ENCODE assay signal across 19 cellular contexts in the genomic region with DNA sequence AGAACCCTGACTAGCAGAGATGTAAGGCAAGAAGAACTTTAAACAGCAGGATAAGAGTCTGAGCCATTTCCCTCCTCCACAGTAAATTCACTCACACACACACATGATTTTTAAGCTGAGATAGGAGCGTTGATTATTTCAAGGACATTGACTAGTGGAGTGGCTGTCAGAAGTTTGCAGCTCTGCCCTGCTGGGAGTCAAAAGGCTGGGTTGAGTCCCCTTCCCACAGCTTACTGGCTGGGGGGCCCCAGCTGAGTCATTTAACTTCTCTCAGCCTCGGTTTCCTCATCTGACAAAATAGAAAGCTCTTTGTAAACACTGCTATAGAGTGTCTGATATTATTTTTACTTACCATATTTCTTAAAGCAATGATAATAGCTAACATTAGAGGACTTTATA. TPM values are rescaled to one million over a fixed set of nuclear protein-coding genes. Genes with fewer than 3 reads are reported as not detected.
A peak's percentile ranks its signal among the peaks of the same experiment; 100 is the strongest.
DNase-seq lines count a peak whose midpoint lies in the region; ATAC-seq, FAIRE-seq and TF ChIP-seq lines count a peak whose summit lies in the region.
"Had no signal": no experiment of that assay in that cellular context is flagged by ENCODE, and none has a peak within 500 bp of the region (broad histone marks: within the 10 kb centered on the region; RNA-seq: fewer than 3 reads in every experiment).

No MANE protein-coding gene starts in this region.

- no peak for FAIRE-seq in D721Med (lab: Jason Lieb, UNC)
- FAIRE-seq: RCC 7860 had no signal

- CTCF ChIA-PET in activated CD4-positive, alpha-beta memory T cell treated with anti-CD3 and anti-CD28 coated beads, Interleukin-2, amount 10 ng/mL, durations not matched to agents 7 days and 5 days (lab: Charles Lee): interaction anchor here (0.6 to 3.1 kb wide), 8 partner anchors 17 to 226 kb away, joined by 3 to 19 read pairs (median 9); no protein-coding TSS in a partner anchor

- no peaks in the 10 kb centered on the region for H3K9me3 Mint-ChIP-seq in activated naive CD4-positive, alpha-beta T cell treated with anti-CD3 and anti-CD28 coated beads, Interleukin-2, amount 50 U/mL, for 24 hours
- H3K9me3 Mint-ChIP-seq in activated CD4-positive, alpha-beta memory T cell treated with anti-CD3 and anti-CD28 coated beads, Interleukin-2, amount 10 ng/mL, durations not matched to agents 7 days and 5 days: no peaks in the 10 kb centered on the region
- no peaks in the 10 kb centered on the region for H3K9me3 Mint-ChIP-seq in effector memory CD8-positive, alpha-beta T cell

- POLR2A ChIA-PET in activated CD4-positive, alpha-beta memory T cell treated with anti-CD3 and anti-CD28 coated beads, Interleukin-2, amount 10 ng/mL, durations not matched to agents 7 days and 5 days (lab: Charles Lee): interaction anchor here (0.8 to 10.7 kb wide), 15 partner anchors 8 to 468 kb away, joined by 3 to 122 read pairs (median 8); a partner anchor contains a TSS

- peaks cover 91% of the 10 kb centered on the region for H3K4me1 Mint-ChIP-seq in activated naive CD4-positive, alpha-beta T cell treated with anti-CD3 and anti-CD28 coated beads, Interleukin-2, amount 50 U/mL, for 24 hours
- peaks cover 65% of the 10 kb centered on the region for H3K4me1 Mint-ChIP-seq in activated CD4-positive, alpha-beta memory T cell treated with anti-CD3 and anti-CD28 coated beads, Interleukin-2, amount 10 ng/mL, durations not matched to agents 7 days and 5 days
- peaks cover 44 to 45% of the 10 kb centered on the region in 2 donors for H3K4me1 Mint-ChIP-seq in effector memory CD8-positive, alpha-beta T cell (ENCODE audit: low read depth in 2 of 2)

- no peaks in the 10 kb centered on the region for H3K27me3 Mint-ChIP-seq in activated naive CD4-positive, alpha-beta T cell treated with anti-CD3 and anti-CD28 coated beads, Interleukin-2, amount 50 U/mL, for 24 hours
- peaks cover 6% of the 10 kb centered on the region for H3K27me3 Mint-ChIP-seq in activated CD4-positive, alpha-beta memory T cell treated with anti-CD3 and anti-CD28 coated beads, Interleukin-2, amount 10 ng/mL, durations not matched to agents 7 days and 5 days
- no peaks in the 10 kb centered on the region for H3K27me3 Mint-ChIP-seq in effector memory CD8-positive, alpha-beta T cell

- TF ChIP-seq CTCF in D721Med (IDR thresholded peaks at IDR 0.05; ENCODE audit: insufficient read depth, missing control alignments): no peak

- no peak for ATAC-seq in effector memory CD8-positive, alpha-beta T cell (replicated peaks)
- ATAC-seq in GM18909 (IDR thresholded peaks at IDR 0.05; ENCODE audit: poor library complexity, unreplicated experiment): no peak
- ATAC-seq in HG02798 (IDR thresholded peaks at IDR 0.05; ENCODE audit: poor library complexity, unreplicated experiment): no peak

- no peak for DNase-seq in activated naive CD4-positive, alpha-beta T cell treated with anti-CD3 and anti-CD28 coated beads, Interleukin-2, amount 50 U/mL, for 16 hours
- DNase-seq in activated CD4-positive, alpha-beta memory T cell treated with anti-CD3 and anti-CD28 coated beads, Interleukin-2, amount 10 ng/mL, durations not matched to agents 7 days and 5 days: no peak
- no peak for DNase-seq in effector memory CD8-positive, alpha-beta T cell
- DNase-seq in D721Med (ENCODE audit: insufficient read length, low spot score): no peak
- no peak for DNase-seq in activated CD4-positive, CD25-positive, alpha-beta regulatory T cell (lab: John Stamatoyannopoulos, UW)
- DNase-seq: activated CD4-positive, alpha-beta T cell treated with anti-CD3 and anti-CD28 coated beads, Interleukin-2, amount 50 U/mL, for 4 hours; activated effector memory CD4-positive, alpha-beta T cell treated with Interleukin-2 at 50 U/mL for 16 hours; IMR-90; midbrain; MV-4-11; NCI-H187 treated with DMSO at 0.1 percent for 48 hours; retina; SK-N-SH; stimulated activated CD4-positive, alpha-beta T cell treated with anti-CD3 and anti-CD28 coated beads, Interleukin-12 subunit alpha, Interleukin-12 subunit beta, amount 100 ng/mL, for 4 hours; stimulated activated CD8-positive, alpha-beta memory T cell treated with anti-CD3 and anti-CD28 coated beads, Interleukin-4, amount 100 ng/mL, for 48 hours had no signal

- H3K4me3 Mint-ChIP-seq in activated naive CD4-positive, alpha-beta T cell treated with anti-CD3 and anti-CD28 coated beads, Interleukin-2, amount 50 U/mL, for 24 hours: peak overlapping the region; percentile 66
- no peak overlapping the region for H3K4me3 Mint-ChIP-seq in activated CD4-positive, alpha-beta memory T cell treated with anti-CD3 and anti-CD28 coated beads, Interleukin-2, amount 10 ng/mL, durations not matched to agents 7 days and 5 days
- peak overlapping the region; percentile 19 to 71 for H3K4me3 Mint-ChIP-seq in effector memory CD8-positive, alpha-beta T cell

- peaks cover 5% of the 10 kb centered on the region for H3K36me3 Mint-ChIP-seq in activated naive CD4-positive, alpha-beta T cell treated with anti-CD3 and anti-CD28 coated beads, Interleukin-2, amount 50 U/mL, for 24 hours
- peaks cover 20% of the 10 kb centered on the region for H3K36me3 Mint-ChIP-seq in activated CD4-positive, alpha-beta memory T cell treated with anti-CD3 and anti-CD28 coated beads, Interleukin-2, amount 10 ng/mL, durations not matched to agents 7 days and 5 days (ENCODE audit: low read depth)
- peaks cover 18% of the 10 kb centered on the region for H3K36me3 Mint-ChIP-seq in effector memory CD8-positive, alpha-beta T cell (ENCODE audit: insufficient read depth)

- H3K27ac Mint-ChIP-seq in activated naive CD4-positive, alpha-beta T cell treated with anti-CD3 and anti-CD28 coated beads, Interleukin-2, amount 50 U/mL, for 24 hours: peak overlapping the region; percentile 85
- peak overlapping the region; percentile 88 for H3K27ac Mint-ChIP-seq in activated CD4-positive, alpha-beta memory T cell treated with anti-CD3 and anti-CD28 coated beads, Interleukin-2, amount 10 ng/mL, durations not matched to agents 7 days and 5 days
- peak overlapping the region; percentile 72 to 80 for H3K27ac Mint-ChIP-seq in effector memory CD8-positive, alpha-beta T cell

RNA-seq across cellular contexts. Expression of a gene that starts 28.3 kb away (rescaled TPM):
- 1 to 10 TPM; 7.5 to 9.5 TPM for total RNA-seq in activated CD4-positive, alpha-beta memory T cell treated with anti-CD3 and anti-CD28 coated beads, Interleukin-2, amount 10 ng/mL, durations not matched to agents 7 days and 5 days
